22 cellular contexts compared by ENCODE assay signal in genomic region chr11:63012450-63013238, GRCh38. TPM values are rescaled to one million over a fixed set of nuclear protein-coding genes. Genes with fewer than 3 reads are reported as not detected.
"Had no signal": no experiment of that assay in that cellular context is flagged by ENCODE, and none has a peak within 500 bp of the region (broad histone marks: within the 10 kb centered on the region; RNA-seq: fewer than 3 reads in every experiment).

No MANE protein-coding gene starts in this region.

- DNase-seq: activated naive CD8-positive, alpha-beta T cell treated with anti-CD3 and anti-CD28 coated beads for 36 hours; anterior cingulate cortex; cerebellar nuclear complex; dermis blood vessel endothelial cell; effector memory CD8-positive, alpha-beta T cell; foreskin melanocyte; left colon; naive B cell; pancreas; stimulated activated CD4-positive, alpha-beta T cell treated with anti-CD3 and anti-CD28 coated beads, Interleukin-15, amount 100 ng/mL, for 24 hours; stimulated activated CD4-positive, alpha-beta T cell treated with anti-CD3 and anti-CD28 coated beads, Interleukin-4, amount 100 ng/mL, for 1 hour; stimulated activated naive CD8-positive, alpha-beta T cell treated with anti-CD3 and anti-CD28 coated beads, Interleukin-15, Interleukin-2, amounts not matched to agents 100 U/mL and 50 U/mL, for 24 hours; uterus had no signal

- H3K27me3 ChIP-seq: pancreas, uterus had no signal

- H3K4me3 ChIP-seq: lung, pancreas, skin epidermis, uterus had no signal

- H3K27ac ChIP-seq: epithelial cell of prostate, pancreas, skin epidermis, uterus had no signal

- H3K36me3 ChIP-seq: pancreas, uterus had no signal

- ATAC-seq: activated CD4-positive, CD25-positive, alpha-beta regulatory T cell treated with anti-CD3 and anti-CD28 coated beads, Interleukin-2, amount 50 U/mL, for 24 hours; effector memory CD8-positive, alpha-beta T cell; left colon; stimulated activated naive CD8-positive, alpha-beta T cell treated with anti-CD3 and anti-CD28 coated beads, Interleukin-15, Interleukin-2, amounts not matched to agents 100 U/mL and 50 U/mL, for 24 hours had no signal

- H3K9me3 ChIP-seq: pancreas, uterus had no signal

- H3K4me1 ChIP-seq: pancreas, uterus had no signal

RNA-seq across cellular contexts. Expression of gene SLC22A8, which starts 3.0 kb away (rescaled TPM):
- total RNA-seq: activated CD8-positive, alpha-beta memory T cell treated with anti-CD3 and anti-CD28 coated beads for 36 hours; activated naive CD8-positive, alpha-beta T cell treated with anti-CD3 and anti-CD28 coated beads for 36 hours; activated T-helper 1 cell treated with anti-CD3 and anti-CD28 coated beads, Interleukin-12 subunit alpha, Interleukin-12 subunit beta, Interleukin-2, Interleukin-4 antibody, amounts not matched to agents 30 ng/mL and 10 ng/mL and 1 ng/mL, durations not matched to agents 14 hours and 24 hours and 36 hours; dermis blood vessel endothelial cell; fibroblast of lung; left colon; lung; mononuclear cell; pancreas; renal cortical epithelial cell; uterus had no signal
- polyA plus RNA-seq: fibroblast of lung, lung, pancreas had no signal

RNA-seq across cellular contexts. Expression of gene SLC22A6, which starts 27.9 kb away (rescaled TPM):
- total RNA-seq: activated CD8-positive, alpha-beta memory T cell treated with anti-CD3 and anti-CD28 coated beads for 36 hours; activated naive CD8-positive, alpha-beta T cell treated with anti-CD3 and anti-CD28 coated beads for 36 hours; activated T-helper 1 cell treated with anti-CD3 and anti-CD28 coated beads, Interleukin-12 subunit alpha, Interleukin-12 subunit beta, Interleukin-2, Interleukin-4 antibody, amounts not matched to agents 30 ng/mL and 10 ng/mL and 1 ng/mL, durations not matched to agents 14 hours and 24 hours and 36 hours; dermis blood vessel endothelial cell; fibroblast of lung; left colon; lung; mononuclear cell; pancreas; renal cortical epithelial cell; uterus had no signal
- polyA plus RNA-seq: fibroblast of lung, lung, pancreas had no signal
